ENCODE assay signal across 1 cellular context in genomic region chr12:6493580-6494350, GRCh38.
TF ChIP-seq lines count a peak whose summit lies in the region.

TSS of gene NCAPD2 (plus strand) at chr12:6494102. CDS start at chr12:6495099, 997 bp downstream.

TF ChIP-seq in GM12878, 131 proteins besides CTCF, POLR2A, EP300 and RAD21 (continued from another document):
- TF ChIP-seq RELB (IDR thresholded peaks at IDR 0.05; ENCODE audit: low read depth) (peak; percentile 17; the same call in 1 of the 2 replicates), EED (IDR thresholded peaks at IDR 0.05; ENCODE audit: low read depth) (no peak), ZNF622 (IDR thresholded peaks at IDR 0.05) (no peak), IRF4 (IDR thresholded peaks at IDR 0.05; ENCODE audit: low read depth, low read length) (0 out of 2 replicates have a peak, but pooled peaks have one; percentile 1), CBX3 (IDR thresholded peaks at IDR 0.05; ENCODE audit: borderline replicate concordance, low read depth) (no peak), CREM (IDR thresholded peaks at IDR 0.05; ENCODE audit: low read depth) (no peak; the same call in none of the 2 replicates), CHD1 (IDR thresholded peaks at IDR 0.05; ENCODE audit: low read depth, low read length) (no peak; the same call in 1 of the 2 replicates), RFX5 (IDR thresholded peaks at IDR 0.05; ENCODE audit: low read depth, low read length) (0 out of 2 replicates have a peak, but pooled peaks have one; percentile 45), CEBPZ (IDR thresholded peaks at IDR 0.05; ENCODE audit: low read depth, low read length) (no peak), HDAC6 (IDR thresholded peaks at IDR 0.05; ENCODE audit: unreplicated experiment) (no peak)
